ENCODE assay signal across 35 cellular contexts in genomic region chr1:37184789-37185188, GRCh38.
"Had no signal": no experiment of that assay in that cellular context is flagged by ENCODE, and none has a peak within 500 bp of the region (broad histone marks: within the 10 kb centered on the region; RNA-seq: fewer than 3 reads in every experiment).

No MANE protein-coding gene starts in this region.

- H3K9me3 ChIP-seq: MG63 had no signal

- H3K4me3 ChIP-seq: MG63 had no signal

- H3K27me3 ChIP-seq: MG63 had no signal

- H3K36me3 ChIP-seq: MG63 had no signal

- DNase-seq: Karpas-422, Kasumi-1, MG63, MM.1S, MV-4-11, NCI-H1048, NCI-H1092, NCI-H1092 treated with DMSO at 0.1 percent for 48 hours, NCI-H1105, NCI-H1105 treated with DMSO at 0.1 percent for 48 hours, NCI-H1417, NCI-H1417 treated with DMSO at 0.1 percent for 48 hours, NCI-H1436, NCI-H1436 treated with DMSO at 0.1 percent for 48 hours, NCI-H146, NCI-H1694, NCI-H1694 treated with DMSO at 0.1 percent for 48 hours, NCI-H187, NCI-H187 treated with DMSO at 0.1 percent for 48 hours, NCI-H1930, NCI-H2029, NCI-H2029 treated with DMSO at 0.1 percent for 48 hours, NCI-H2081, NCI-H2081 treated with DMSO at 0.1 percent for 48 hours, NCI-H2107, NCI-H2171, NCI-H2171 treated with DMSO at 0.1 percent for 48 hours, NCI-H2227 treated with DMSO at 0.1 percent for 48 hours, NCI-H226, NCI-H345, NCI-H446, NCI-H446 treated with DMSO at 0.1 percent for 48 hours, NCI-H510A, NCI-H510A treated with DMSO at 0.1 percent for 48 hours, NCI-H524 had no signal
